Comparison of ENCODE assay signal across 9 cellular contexts in genomic region chr5:37005946-37006540, GRCh38.
DNase-seq lines count a peak whose midpoint lies in the region; ATAC-seq and TF ChIP-seq lines count a peak whose summit lies in the region.
"Had no signal": no experiment of that assay in that cellular context is flagged by ENCODE, and none has a peak within 500 bp of the region (broad histone marks: within the 10 kb centered on the region; RNA-seq: fewer than 3 reads in every experiment).

No MANE protein-coding gene starts in this region.

- H3K4me1 Mint-ChIP-seq in neural progenitor cell, result peaks cover 11% of the 10 kb centered on the region
- no peaks in the 10 kb centered on the region for H3K4me1 Mint-ChIP-seq in activated naive CD8-positive, alpha-beta T cell treated with anti-CD3 and anti-CD28 coated beads for 36 hours

- CTCF ChIA-PET in A673 (lab: Charles Lee), result interaction anchor here (1.4 to 1.5 kb wide), 2 partner anchors 266 to 315 kb away, joined by 3 to 6 read pairs; no protein-coding TSS in a partner anchor

- H3K27ac Mint-ChIP-seq in neural progenitor cell, result no peak overlapping the region
- no peak overlapping the region for H3K27ac Mint-ChIP-seq in activated naive CD8-positive, alpha-beta T cell treated with anti-CD3 and anti-CD28 coated beads for 36 hours
- H3K27ac Mint-ChIP-seq: stimulated activated naive CD8-positive, alpha-beta T cell treated with anti-CD3 and anti-CD28 coated beads, Interleukin-15, Interleukin-2, amounts not matched to agents 100 ng/mL and 50 ng/mL, for 24 hours had no signal

- H3K9me3 ChIP-seq in A673 (ENCODE audit: low read depth, low read length, poor library complexity, severe bottlenecking) (no peaks in the 10 kb centered on the region), neural progenitor cell (ENCODE audit: low read depth) (no peaks in the 10 kb centered on the region)

- H3K9ac ChIP-seq in neural progenitor cell, result no peak overlapping the region

- H3K27me3 ChIP-seq in A673 (replicated peaks; ENCODE audit: insufficient read depth, low read depth, low read length, poor library complexity), result no peaks in the 10 kb centered on the region
- no peaks in the 10 kb centered on the region for H3K27me3 ChIP-seq in neural progenitor cell

- H3F3A ChIP-seq in neural progenitor cell (ENCODE audit: low read depth), result peaks cover 7% of the 10 kb centered on the region

- POLR2A ChIA-PET in A673 (lab: Charles Lee; ENCODE audit: low non-redundant PET), result no interaction called here

- intact Hi-C loops in A673 (cut with micrococcal nuclease; ENCODE audit: unreplicated experiment), result loop anchor here (2.0 kb wide), 1 partner anchor 267 kb away; no protein-coding TSS in a partner anchor

- ATAC-seq in HG02678 (IDR thresholded peaks at IDR 0.05; ENCODE audit: unreplicated experiment), result no peak

- no peaks in the 10 kb centered on the region for H4K20me1 ChIP-seq in neural progenitor cell (ENCODE audit: low read depth)

- TF ChIP-seq CTCF in A673 (conservative IDR thresholded peaks at IDR 0.05; ENCODE audit: low read depth, low read length) (peak; percentile 77), GM10266 (IDR thresholded peaks at IDR 0.05; ENCODE audit: control insufficient read depth, insufficient read depth, low read depth, missing control alignments) (peak; percentile 52), neural progenitor cell (IDR thresholded peaks at IDR 0.05) (peak; percentile 64)

- no peak overlapping the region for H3K4me3 Mint-ChIP-seq in neural progenitor cell
- no peak overlapping the region for H3K4me3 Mint-ChIP-seq in activated naive CD8-positive, alpha-beta T cell treated with anti-CD3 and anti-CD28 coated beads for 36 hours
- H3K4me3 Mint-ChIP-seq: stimulated activated naive CD8-positive, alpha-beta T cell treated with anti-CD3 and anti-CD28 coated beads, Interleukin-15, Interleukin-2, amounts not matched to agents 100 ng/mL and 50 ng/mL, for 24 hours had no signal

- no peaks in the 10 kb centered on the region for H3K27me3 Mint-ChIP-seq in neural progenitor cell (ENCODE audit: insufficient read depth, low read depth)
- no peaks in the 10 kb centered on the region for H3K27me3 Mint-ChIP-seq in activated naive CD8-positive, alpha-beta T cell treated with anti-CD3 and anti-CD28 coated beads for 36 hours
- H3K27me3 Mint-ChIP-seq: stimulated activated naive CD8-positive, alpha-beta T cell treated with anti-CD3 and anti-CD28 coated beads, Interleukin-15, Interleukin-2, amounts not matched to agents 100 ng/mL and 50 ng/mL, for 24 hours had no signal

- no peak overlapping the region for H3K27ac ChIP-seq in A673 (ENCODE audit: low read depth, low read length, poor library complexity, severe bottlenecking)
- H3K27ac ChIP-seq in neural progenitor cell, result no peak overlapping the region

- no peak overlapping the region for H3K4me2 ChIP-seq in neural progenitor cell

- H3K4me1 ChIP-seq in A673 (ENCODE audit: insufficient read depth, low read length, poor library complexity, severe bottlenecking) (no peaks in the 10 kb centered on the region), neural progenitor cell (no peaks in the 10 kb centered on the region)

- no peak overlapping the region for H3K4me3 ChIP-seq in A673 (ENCODE audit: low read depth, low read length, poor library complexity, severe bottlenecking)
- no peak overlapping the region for H3K4me3 ChIP-seq in neural progenitor cell

- H2AFZ ChIP-seq in neural progenitor cell (replicated peaks), result no peak overlapping the region

- no TSS peak for BruUV-seq in A673 (replicated peaks; lab: Mats Ljungman, UMichigan)

- H3K36me3 Mint-ChIP-seq in neural progenitor cell, result peaks cover 12% of the 10 kb centered on the region
- peaks cover 8% of the 10 kb centered on the region for H3K36me3 Mint-ChIP-seq in activated naive CD8-positive, alpha-beta T cell treated with anti-CD3 and anti-CD28 coated beads for 36 hours

- no peaks in the 10 kb centered on the region for H3K9me3 Mint-ChIP-seq in neural progenitor cell
- H3K9me3 Mint-ChIP-seq in activated naive CD8-positive, alpha-beta T cell treated with anti-CD3 and anti-CD28 coated beads for 36 hours, result no peaks in the 10 kb centered on the region
- H3K9me3 Mint-ChIP-seq: stimulated activated naive CD8-positive, alpha-beta T cell treated with anti-CD3 and anti-CD28 coated beads, Interleukin-15, Interleukin-2, amounts not matched to agents 100 ng/mL and 50 ng/mL, for 24 hours had no signal

- DNase-seq in A673 (ENCODE audit: low spot score) (peak; percentile 49), GM10266 (ENCODE audit: extremely low spot score) (peak; percentile 24), NCI-H526 treated with DMSO at 0.1 percent for 48 hours (lab: John Stamatoyannopoulos, UW) (peak; percentile 48), dermis blood vessel endothelial cell (peak; percentile 56), neural progenitor cell (ENCODE audit: low spot score) (no peak), COLO668 (lab: John Stamatoyannopoulos, UW; ENCODE audit: unreplicated experiment) (no peak)
- no peak for DNase-seq in activated naive CD8-positive, alpha-beta T cell treated with anti-CD3 and anti-CD28 coated beads for 36 hours

- H3K36me3 ChIP-seq in A673 (ENCODE audit: insufficient read depth, low read length, poor library complexity, severe bottlenecking) (peaks cover 68% of the 10 kb centered on the region), neural progenitor cell (peaks cover 55% of the 10 kb centered on the region)

- H3K79me2 ChIP-seq in neural progenitor cell (ENCODE audit: low read depth), result no peaks in the 10 kb centered on the region

Comparison
In these comparisons a context has a peak if more than half of its experiments do, and no peak if none do; other contexts are left out.
1. DNase-seq: peak in A673 (single experiment), GM10266 (single experiment), NCI-H526 treated with DMSO at 0.1 percent for 48 hours (single experiment) and dermis blood vessel endothelial cell (single experiment); none in neural progenitor cell (single experiment), COLO668 (single experiment) and activated naive CD8-positive, alpha-beta T cell treated with anti-CD3 and anti-CD28 coated beads for 36 hours (single experiment).
2. Peak in every context shown above with its lines, with median percentiles within 50 percentile points of each other: CTCF ChIP-seq.